ENCODE assay signal across 8 cellular contexts in the genomic region with DNA sequence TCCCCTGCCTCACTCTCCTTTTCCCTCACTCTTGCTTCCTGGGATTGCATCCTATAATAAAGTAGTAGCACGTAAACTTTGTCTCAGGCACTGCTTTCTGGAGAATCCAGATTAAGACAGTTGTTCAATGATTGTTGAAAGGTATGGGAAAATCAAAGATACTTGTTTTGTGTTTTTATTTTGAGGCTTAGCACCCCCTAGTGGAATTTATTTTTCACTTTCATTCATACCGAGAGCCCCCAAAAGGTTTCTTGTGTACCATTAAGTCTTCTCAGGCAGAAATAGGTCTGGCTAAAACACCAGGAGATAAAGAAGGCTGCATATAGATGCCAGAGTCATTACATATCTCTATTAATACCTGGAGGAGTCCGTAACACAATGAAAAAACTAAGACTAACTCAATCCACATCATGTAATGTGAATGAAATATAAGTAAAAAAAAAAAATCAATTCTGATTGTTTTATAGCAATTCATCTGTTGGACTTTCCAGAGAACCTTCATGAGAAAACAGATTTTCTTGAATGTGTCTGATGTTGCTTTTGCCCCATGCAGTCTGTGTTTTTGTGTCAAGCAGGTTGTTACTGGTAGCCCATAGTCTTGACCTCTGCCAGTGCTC.
DNase-seq lines count a peak whose midpoint lies in the region; ATAC-seq, FAIRE-seq and TF ChIP-seq lines count a peak whose summit lies in the region.

No MANE protein-coding gene starts in this region.

- peaks cover 19% of the 10 kb centered on the region for H3K27me3 Mint-ChIP-seq in mesothelial cell of epicardium (ENCODE audit: low read depth)

- H3K27me3 ChIP-seq in GM12878 (replicated peaks in 1 of 2; ENCODE audit: control insufficient read depth in 2 of 2, insufficient read depth in 2 of 2, low read length in 1 of 2), result no peaks in the 10 kb centered on the region

- in situ Hi-C loops in GM12878 (cut with MboI), result no loop called here

- FAIRE-seq in GM12878 (lab: Jason Lieb, UNC), result peak; percentile 7

- TF ChIP-seq RAD21 in GM12878 (IDR thresholded peaks at IDR 0.05; ENCODE audit: insufficient read depth, low read depth, low read length), result peak; percentile 28; the same call in 1 of the 2 replicates

- no TSS peak for BruUV-seq in GM12878 (replicated peaks; lab: Mats Ljungman, UMichigan)

- RAD21 ChIA-PET in GM12878 (lab: Charles Lee; ENCODE audit: unreplicated experiment), result interaction anchor here (0.6 to 9.4 kb wide), 6 partner anchors 125 to 1391 kb away, joined by 3 to 125 read pairs (median 4); no protein-coding TSS in a partner anchor

- H3K27ac ChIP-seq in GM12878 (ENCODE audit: control insufficient read depth, insufficient read depth), result no peak overlapping the region

- no peaks in the 10 kb centered on the region for H3K36me3 ChIP-seq in GM12878 (ENCODE audit: control insufficient read depth in 2 of 2, insufficient read depth in 2 of 2, low read length in 1 of 2)

- intact Hi-C loops in GM12878 (cut with micrococcal nuclease; ENCODE audit: unreplicated experiment), result loop anchor here (1.0 to 5.0 kb wide), 2 partner anchors 226 to 579 kb away; no protein-coding TSS in a partner anchor

- 35% methylated on average over 3 of the region's 3 CpGs for WGBS in GM12878 (ENCODE audit: insufficient coverage, insufficient replicate concordance, low lambda C conversion rate, missing lambda C conversion rate)

- no peak overlapping the region for H3K4me3 Mint-ChIP-seq in mesothelial cell of epicardium

- no peak overlapping the region for H3K27ac Mint-ChIP-seq in mesothelial cell of epicardium

- no peak for TF ChIP-seq POLR2A in GM12878 (IDR thresholded peaks at IDR 0.05; ENCODE audit: low read depth, low read length)

- TF ChIP-seq EP300 in GM12878 (IDR thresholded peaks at IDR 0.05; ENCODE audit: borderline replicate concordance in 1 of 2, control insufficient read depth in 1 of 2, low read depth in 2 of 2, low read length in 2 of 2), result no peak

- SMC1A ChIA-PET in GM12878 (lab: Charles Lee; ENCODE audit: uncharacterized antibody, unreplicated experiment), result interaction anchor here (0.7 to 7.4 kb wide), 9 partner anchors 8 to 817 kb away, joined by 3 to 83 read pairs (median 5); no protein-coding TSS in a partner anchor

- no peak overlapping the region for H3K4me3 ChIP-seq in GM12878

- no peak overlapping the region for H2AFZ ChIP-seq in GM12878 (ENCODE audit: control insufficient read depth, low read depth, low read length)

- peak; percentile 1 to 33 (median 24); a peak in 3 of 6 replicates for TF ChIP-seq CTCF in GM12878 (IDR thresholded peaks at IDR 0.05 in 2 of 3, conservative IDR thresholded peaks at IDR 0.05 in 1 of 3; ENCODE audit: control insufficient read depth in 2 of 3, extremely low read depth in 1 of 3, insufficient read depth in 1 of 3, low read depth in 3 of 3, low read length in 3 of 3)
- TF ChIP-seq CTCF in mesothelial cell of epicardium (IDR thresholded peaks at IDR 0.05; ENCODE audit: unreplicated experiment), result peak; percentile 62

- no peaks in the 10 kb centered on the region for H3K4me1 ChIP-seq in GM12878 (ENCODE audit: control insufficient read depth, insufficient read depth, low read length)

- peaks cover 1% of the 10 kb centered on the region for H3K4me1 Mint-ChIP-seq in mesothelial cell of epicardium

- POLR2A ChIA-PET in GM12878 (lab: Charles Lee), result no interaction called here

- no peaks in the 10 kb centered on the region for H3K79me2 ChIP-seq in GM12878 (ENCODE audit: control insufficient read depth, insufficient read depth, low read length)

- CTCF ChIA-PET in GM12878 (lab: Yijun Ruan, JAX), result interaction anchor here (0.6 to 9.7 kb wide), 21 partner anchors 10 to 1002 kb away, joined by 3 to 178 read pairs (median 3); no protein-coding TSS in a partner anchor

- H3K9me3 ChIP-seq in GM12878 (replicated peaks; ENCODE audit: control insufficient read depth, insufficient read depth, low read length), result no peaks in the 10 kb centered on the region

- H3K36me3 Mint-ChIP-seq in mesothelial cell of epicardium, result no peaks in the 10 kb centered on the region

- ATAC-seq in GM12878 (peak; percentile 56), GM18498 (IDR thresholded peaks at IDR 0.05; ENCODE audit: unreplicated experiment) (no peak), HG03175 (IDR thresholded peaks at IDR 0.05; ENCODE audit: unreplicated experiment) (no peak), GM18867 (IDR thresholded peaks at IDR 0.05; ENCODE audit: unreplicated experiment) (no peak)

- H3K9me3 Mint-ChIP-seq in mesothelial cell of epicardium, result no peaks in the 10 kb centered on the region

- H3K9ac ChIP-seq in GM12878 (ENCODE audit: control insufficient read depth, insufficient read depth, low read length), result no peak overlapping the region

- DNase-seq in DMS53 treated with DMSO at 0.1 percent for 48 hours (lab: John Stamatoyannopoulos, UW; ENCODE audit: unreplicated experiment) (peak; percentile 41), LoVo (ENCODE audit: low spot score) (peak; percentile 14), GM12878 (ENCODE audit: low read depth, low spot score) (no peak), mesothelial cell of epicardium (ENCODE audit: low spot score in 2 of 2, unreplicated experiment in 2 of 2) (no peak), retina (no peak)

- no peak overlapping the region for H3K4me2 ChIP-seq in GM12878 (ENCODE audit: control insufficient read depth, insufficient read depth)

- H4K20me1 ChIP-seq in GM12878 (ENCODE audit: control insufficient read depth, insufficient read depth), result no peaks in the 10 kb centered on the region

TF ChIP-seq in GM12878, 131 proteins besides CTCF, POLR2A, EP300 and RAD21:
- TF ChIP-seq RBBP5 (conservative IDR thresholded peaks at IDR 0.05) (no peak), SMC3 (IDR thresholded peaks at IDR 0.05; ENCODE audit: borderline replicate concordance, low read length) (peak; percentile 22; the same call in 1 of the 2 replicates)

Comparison
In these comparisons a context has a peak if more than half of its experiments do, and no peak if none do; other contexts are left out.
1. DNase-seq: peak in DMS53 treated with DMSO at 0.1 percent for 48 hours (single experiment) and LoVo (single experiment); none in GM12878 (single experiment), mesothelial cell of epicardium (0 of 2) and retina (single experiment).